Comparison of ENCODE assay signal across 24 cellular contexts in genomic region chr7:97954039-97954438, GRCh38. TPM values are rescaled to one million over a fixed set of nuclear protein-coding genes. Genes with fewer than 3 reads are reported as not detected.
"Had no signal": no experiment of that assay in that cellular context is flagged by ENCODE, and none has a peak within 500 bp of the region (broad histone marks: within the 10 kb centered on the region; RNA-seq: fewer than 3 reads in every experiment).

No MANE protein-coding gene starts in this region.

RNA-seq across cellular contexts. Expression of gene OCM2, which starts 36.0 kb away (rescaled TPM):
- total RNA-seq: heart right ventricle, left colon, left lung, liver, lower lobe of right lung, mammary epithelial cell, mesothelial cell of epicardium, mononuclear cell, natural killer cell, omental fat pad, ovary, progenitor cell of endocrine pancreas, pulmonary artery endothelial cell, renal cortical epithelial cell, right atrium auricular region, right lobe of liver, skeletal muscle tissue, stomach, testis, thyroid gland, transverse colon, upper lobe of right lung had no signal
- polyA plus RNA-seq: heart right ventricle, keratinocyte, liver, mammary epithelial cell, neural cell, ovary, stomach had no signal
